1 cellular context compared by ENCODE assay signal in genomic region chr6:17298257-17298656, GRCh38.
TF ChIP-seq lines count a peak whose summit lies in the region.

No MANE protein-coding gene starts in this region.

TF ChIP-seq in K562, 482 proteins besides CTCF, POLR2A, EP300 and RAD21 (continued from another document):
- TF ChIP-seq USF2 (CRISPR knock-in tag; IDR thresholded peaks at IDR 0.05) (0 out of 2 replicates have a peak, but pooled peaks have one; percentile 24), EP400 (IDR thresholded peaks at IDR 0.05) (no peak)
TF ChIP-seq in K562: peak in this region for 2.
